9 cellular contexts compared by ENCODE assay signal in genomic region chr16:54284931-54285413, GRCh38. TPM values are rescaled to one million over a fixed set of nuclear protein-coding genes. Genes with fewer than 3 reads are reported as not detected.
A peak's percentile ranks its signal among the peaks of the same experiment; 100 is the strongest.
DNase-seq lines count a peak whose midpoint lies in the region; ATAC-seq and TF ChIP-seq lines count a peak whose summit lies in the region.
"Had no signal": no experiment of that assay in that cellular context is flagged by ENCODE, and none has a peak within 500 bp of the region (broad histone marks: within the 10 kb centered on the region; RNA-seq: fewer than 3 reads in every experiment).

No MANE protein-coding gene starts in this region.

- CTCF ChIA-PET in PC-9 (lab: Charles Lee) = interaction anchor here (0.6 to 0.7 kb wide), 2 partner anchors 294 to 541 kb away, joined by 4 read pairs; no protein-coding TSS in a partner anchor

- peak overlapping the region; percentile 96 for H3K4me2 ChIP-seq in PC-9

- H2AFZ ChIP-seq in PC-9 = peak overlapping the region; percentile 85

- H3K27ac ChIP-seq in PC-9 = peak overlapping the region; percentile 78

- TF ChIP-seq CTCF in PC-9 (conservative IDR thresholded peaks at IDR 0.05) (no peak), fibroblast of the aortic adventitia (IDR thresholded peaks at IDR 0.05; ENCODE audit: insufficient read depth, low read length) (no peak), retinal pigment epithelial cell (conservative IDR thresholded peaks at IDR 0.05; ENCODE audit: low read depth, low read length) (no peak)

- no peak for TF ChIP-seq POLR2A in GM18505 (IDR thresholded peaks at IDR 0.05; ENCODE audit: borderline replicate concordance, extremely low read depth, insufficient read depth, insufficient read length)

- no peaks in the 10 kb centered on the region for H3K27me3 ChIP-seq in PC-9 (ENCODE audit: insufficient read depth, low read depth)

- H3K4me3 ChIP-seq in PC-9 (peak overlapping the region; percentile 98), fibroblast of the aortic adventitia (ENCODE audit: low read depth, low read length) (peak overlapping the region; percentile 76), retinal pigment epithelial cell (ENCODE audit: low read length) (peak overlapping the region; percentile 24)

- H3F3A ChIP-seq in PC-9 (ENCODE audit: insufficient read depth, low read depth) = peaks cover 21% of the 10 kb centered on the region; the same call in 1 of the 2 replicates

- H3K9me2 ChIP-seq in PC-9 (ENCODE audit: insufficient read depth) = no peaks in the 10 kb centered on the region

- POLR2A ChIA-PET in PC-9 (lab: Charles Lee; ENCODE audit: unreplicated experiment) = interaction anchor here (0.5 to 0.7 kb wide), 4 partner anchors 510 to 838 kb away, joined by 3 to 5 read pairs (median 4); partner anchors contain the start of gene IRX5

- H3K36me3 ChIP-seq in PC-9 (ENCODE audit: low read depth) = 0 out of 2 replicates have a peak, but pooled peaks cover 5% of the 10 kb centered on the region

- intact Hi-C loops in PC-9 (cut with micrococcal nuclease; ENCODE audit: unreplicated experiment) = loop anchor here (2.0 to 5.0 kb wide), 2 partner anchors 258 to 394 kb away; no protein-coding TSS in a partner anchor

- H3K9me3 ChIP-seq in PC-9 (ENCODE audit: insufficient read depth, low read depth) = no peaks in the 10 kb centered on the region

- DNase-seq in DMS79 treated with DMSO at 0.1 percent for 48 hours (lab: John Stamatoyannopoulos, UW) (peak; percentile 11), DMS79 (lab: John Stamatoyannopoulos, UW) (no peak), PC-9 (no peak), fibroblast of the aortic adventitia (ENCODE audit: low read depth) (peak; percentile 25), retinal pigment epithelial cell (ENCODE audit: low read depth) (no peak), DMS 273 treated with DMSO at 0.1 percent for 48 hours (lab: John Stamatoyannopoulos, UW) (no peak), cerebellar nuclear complex (lab: John Stamatoyannopoulos, UW) (no peak)
- DNase-seq: activated gamma-delta T cell had no signal

- H3K4me1 ChIP-seq in PC-9 (replicated peaks; ENCODE audit: insufficient read depth) = peaks cover 6% of the 10 kb centered on the region

- H3K79me2 ChIP-seq in PC-9 (ENCODE audit: low read depth) = peaks cover 40% of the 10 kb centered on the region

- no peaks in the 10 kb centered on the region for H4K20me1 ChIP-seq in PC-9 (ENCODE audit: insufficient read depth)

- ATAC-seq in GM18505 (IDR thresholded peaks at IDR 0.05; ENCODE audit: unreplicated experiment) = no peak

- no TSS peak for BruUV-seq in PC-9 (replicated peaks; lab: Mats Ljungman, UMichigan)

RNA-seq across cellular contexts. Expression of gene IRX3, which starts 1.6 kb away (rescaled TPM):
- total RNA-seq in PC-9 (2021) = 13.1 and 16.0 TPM in 2 replicates
- total RNA-seq in fibroblast of the aortic adventitia (ENCODE audit: low replicate concordance) = 0.09 and 1.8 TPM in 2 replicates

Comparison
In these comparisons a context has a peak if more than half of its experiments do, and no peak if none do; other contexts are left out.
1. DNase-seq: peak in DMS79 treated with DMSO at 0.1 percent for 48 hours (single experiment) and fibroblast of the aortic adventitia (single experiment); none in DMS79 (single experiment), PC-9 (0 of 2), retinal pigment epithelial cell (single experiment), DMS 273 treated with DMSO at 0.1 percent for 48 hours (single experiment) and cerebellar nuclear complex (0 of 2).
2. H3K4me3 ChIP-seq: peak in every context shown above with its lines; median percentile 98 in PC-9; 76 in fibroblast of the aortic adventitia; 24 in retinal pigment epithelial cell.